24 cellular contexts compared by ENCODE assay signal in genomic region chr1:92887465-92887864, GRCh38.
"Had no signal": no experiment of that assay in that cellular context is flagged by ENCODE, and none has a peak within 500 bp of the region (broad histone marks: within the 10 kb centered on the region; RNA-seq: fewer than 3 reads in every experiment).

No MANE protein-coding gene starts in this region.

- H3K27ac ChIP-seq: gastrocnemius medialis, psoas muscle, thyroid gland had no signal

- H3K4me3 Mint-ChIP-seq: activated naive CD4-positive, alpha-beta T cell treated with anti-CD3 and anti-CD28 coated beads, Interleukin-2, amount 50 U/mL, for 24 hours; activated naive CD8-positive, alpha-beta T cell treated with anti-CD3 and anti-CD28 coated beads, Interleukin-2, amount 50 U/mL, for 24 hours; effector memory CD8-positive, alpha-beta T cell; stimulated activated naive B cell treated with anti-CD40 and anti-IgM and Interleukin-4, amounts not matched to agents 10 μg/mL and 1 μg/mL and 100 μg/mL, for 72 hours had no signal

- H3K4me2 ChIP-seq: smooth muscle cell had no signal

- ATAC-seq: activated naive CD8-positive, alpha-beta T cell treated with anti-CD3 and anti-CD28 coated beads, Interleukin-2, amount 50 U/mL, for 24 hours; effector memory CD8-positive, alpha-beta T cell; gastrocnemius medialis; left ventricle myocardium superior; psoas muscle; stimulated activated naive B cell treated with anti-CD40 and anti-IgM and Interleukin-4, amounts not matched to agents 10 μg/mL and 1 μg/mL and 100 μg/mL, for 72 hours had no signal

- H3K36me3 ChIP-seq: gastrocnemius medialis, pancreas, stomach, thyroid gland had no signal

- DNase-seq: activated CD4-positive, alpha-beta T cell treated with anti-CD3 and anti-CD28 coated beads for 4 hours; activated CD4-positive, alpha-beta T cell treated with anti-CD3 and anti-CD28 coated beads, Interleukin-2, amount 50 U/mL, for 4 hours; activated gamma-delta T cell treated with Interleukin-2 at 50 U/mL for 16 hours; activated naive CD8-positive, alpha-beta T cell treated with anti-CD3 and anti-CD28 coated beads, Interleukin-2, amount 50 U/mL, for 24 hours; activated T-cell treated with anti-CD3 and anti-CD28 coated beads for 4 hours; amygdala; caudate nucleus; cortex of kidney; effector memory CD8-positive, alpha-beta T cell; erythroblast; gastrocnemius medialis; glutamatergic neuron; islet precursor cell; left ventricle myocardium superior; psoas muscle; stimulated activated CD4-positive, alpha-beta T cell treated with anti-CD3 and anti-CD28 coated beads, Interleukin-1b, Interleukin-23, amount 100 ng/mL, for 48 hours; stimulated activated CD4-positive, alpha-beta T cell treated with anti-CD3 and anti-CD28 coated beads, Interleukin-4, amount 100 ng/mL, for 4 hours; stimulated activated CD8-positive, alpha-beta memory T cell treated with anti-CD3 and anti-CD28 coated beads, Interleukin-4, amount 100 ng/mL, for 48 hours; stimulated activated naive B cell treated with anti-CD40 and anti-IgM and Interleukin-4, amounts not matched to agents 10 μg/mL and 1 μg/mL and 100 μg/mL, for 72 hours; thyroid gland had no signal

- H3K27me3 ChIP-seq: gastrocnemius medialis, pancreas, stomach, thyroid gland had no signal

- H3K27me3 Mint-ChIP-seq: activated naive CD4-positive, alpha-beta T cell treated with anti-CD3 and anti-CD28 coated beads, Interleukin-2, amount 50 U/mL, for 24 hours; activated naive CD8-positive, alpha-beta T cell treated with anti-CD3 and anti-CD28 coated beads, Interleukin-2, amount 50 U/mL, for 24 hours; effector memory CD8-positive, alpha-beta T cell; stimulated activated naive B cell treated with anti-CD40 and anti-IgM and Interleukin-4, amounts not matched to agents 10 μg/mL and 1 μg/mL and 100 μg/mL, for 72 hours had no signal

- H3K9me3 Mint-ChIP-seq: effector memory CD8-positive, alpha-beta T cell had no signal

- H3K9me3 ChIP-seq: gastrocnemius medialis, pancreas, thyroid gland had no signal

- H3K4me3 ChIP-seq: gastrocnemius medialis, pancreas, psoas muscle, smooth muscle cell, stomach, thyroid gland had no signal

- H3K27ac Mint-ChIP-seq: activated naive CD4-positive, alpha-beta T cell treated with anti-CD3 and anti-CD28 coated beads, Interleukin-2, amount 50 U/mL, for 24 hours; activated naive CD8-positive, alpha-beta T cell treated with anti-CD3 and anti-CD28 coated beads, Interleukin-2, amount 50 U/mL, for 24 hours; stimulated activated naive B cell treated with anti-CD40 and anti-IgM and Interleukin-4, amounts not matched to agents 10 μg/mL and 1 μg/mL and 100 μg/mL, for 72 hours had no signal

- H3K4me1 ChIP-seq: gastrocnemius medialis, psoas muscle, thyroid gland had no signal
